Comparison of ENCODE assay signal across 1 cellular context in the genomic region with DNA sequence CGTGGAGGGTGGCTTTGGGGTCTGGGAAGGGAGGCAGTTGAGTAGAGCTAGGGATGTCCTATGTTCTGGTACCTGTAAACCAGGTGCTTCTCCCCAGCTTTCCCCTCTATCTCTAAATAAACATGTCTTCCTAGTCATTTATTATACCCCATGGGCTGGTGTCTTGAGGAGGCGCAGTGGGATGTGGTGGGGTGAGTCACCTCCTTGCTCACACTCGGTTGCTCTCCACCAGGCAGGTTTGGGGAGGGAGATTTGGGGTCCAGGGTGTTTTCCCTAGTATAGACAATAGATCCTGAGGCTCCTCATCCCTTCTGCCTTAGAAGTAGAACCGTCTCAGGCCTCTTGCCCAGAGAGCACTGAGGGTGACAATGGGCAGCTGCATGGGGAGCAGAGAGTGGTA.
TF ChIP-seq lines count a peak whose summit lies in the region.

No MANE protein-coding gene starts in this region.

TF ChIP-seq in GM12878, 131 proteins besides CTCF, POLR2A, EP300 and RAD21 (continued from another document):
- TF ChIP-seq ATF3 (IDR thresholded peaks at IDR 0.05; ENCODE audit: borderline replicate concordance, extremely low read depth, low read depth, low read length) (no peak), CHD1 (IDR thresholded peaks at IDR 0.05; ENCODE audit: low read depth, low read length) (no peak), SREBF2 (IDR thresholded peaks at IDR 0.05; ENCODE audit: low read length) (no peak)
